Comparison of ENCODE assay signal across 12 cellular contexts in the genomic region with DNA sequence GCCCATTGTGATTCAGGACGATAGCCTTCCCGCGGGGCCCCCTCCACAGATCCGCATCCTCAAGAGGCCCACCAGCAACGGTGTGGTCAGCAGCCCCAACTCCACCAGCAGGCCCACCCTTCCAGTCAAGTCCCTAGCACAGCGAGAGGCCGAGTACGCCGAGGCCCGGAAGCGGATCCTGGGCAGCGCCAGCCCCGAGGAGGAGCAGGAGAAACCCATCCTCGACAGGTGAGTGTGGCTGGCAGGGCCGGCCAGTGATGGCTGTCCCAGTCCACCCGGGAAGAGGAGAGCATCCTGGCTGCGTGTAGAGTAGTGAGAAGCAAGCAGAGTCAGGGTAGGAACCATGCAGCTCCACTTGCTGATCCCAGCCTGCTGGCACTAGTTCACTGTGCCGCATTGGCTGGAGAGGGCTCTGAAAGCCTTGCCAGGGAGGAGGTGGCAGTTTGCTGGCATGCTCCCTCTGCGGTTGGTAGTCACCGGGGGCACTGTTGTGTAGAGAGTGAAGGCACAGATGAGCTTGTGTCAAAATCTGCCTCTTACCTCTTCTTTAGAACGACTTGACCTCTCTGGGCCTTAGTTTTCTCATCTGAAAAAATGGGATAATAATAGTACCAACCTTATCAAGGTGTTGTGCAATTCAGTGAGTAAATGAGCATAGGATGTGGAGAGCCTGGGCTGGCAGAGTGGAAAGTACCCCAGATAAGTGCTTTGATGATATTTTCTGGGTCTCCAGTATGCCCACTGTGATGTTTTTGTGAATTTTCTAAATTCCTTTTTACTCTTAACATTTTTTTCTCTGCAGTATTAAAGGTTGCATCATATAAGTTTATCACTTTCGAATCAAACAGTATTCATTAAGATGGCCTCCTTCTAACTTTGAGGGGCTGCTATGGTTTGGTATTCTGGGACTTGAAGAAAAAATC. TPM values are rescaled to one million over a fixed set of nuclear protein-coding genes. Genes with fewer than 3 reads are reported as not detected.
A peak's percentile ranks its signal among the peaks of the same experiment; 100 is the strongest.
DNase-seq lines count a peak whose midpoint lies in the region; ATAC-seq, FAIRE-seq and TF ChIP-seq lines count a peak whose summit lies in the region.
"Had no signal": no experiment of that assay in that cellular context is flagged by ENCODE, and none has a peak within 500 bp of the region (broad histone marks: within the 10 kb centered on the region; RNA-seq: fewer than 3 reads in every experiment).

No MANE protein-coding gene starts in this region.

- H3K4me1 ChIP-seq in GM12878 (ENCODE audit: control insufficient read depth, insufficient read depth, low read length), result peaks cover 7% of the 10 kb centered on the region; the same call in 1 of the 2 replicates
- peaks cover 50% of the 10 kb centered on the region for H3K4me1 ChIP-seq in lower lobe of right lung

- TF ChIP-seq POLR2A in GM12878 (IDR thresholded peaks at IDR 0.05; ENCODE audit: low read depth, low read length), result peak; percentile 21; the same call in 1 of the 2 replicates

- H3K9ac ChIP-seq in GM12878 (ENCODE audit: control insufficient read depth, insufficient read depth, low read length), result no peak overlapping the region

- 89% methylated on average over 22 of the region's 22 CpGs for WGBS in GM12878 (ENCODE audit: insufficient coverage, insufficient replicate concordance, low lambda C conversion rate, missing lambda C conversion rate)

- peaks cover 14% of the 10 kb centered on the region for H4K20me1 ChIP-seq in GM12878 (ENCODE audit: control insufficient read depth, insufficient read depth)

- SMC1A ChIA-PET in GM12878 (lab: Charles Lee; ENCODE audit: uncharacterized antibody, unreplicated experiment), result interaction anchor here (1.0 to 1.3 kb wide), 2 partner anchors 23 to 39 kb away, joined by 3 read pairs; no protein-coding TSS in a partner anchor

- ATAC-seq in left ventricle myocardium superior (peak; percentile 39), GM12878 (no peak), lower lobe of right lung (no peak)

- CTCF ChIA-PET in GM12878 (lab: Yijun Ruan, JAX), result no interaction called here

- H3K9me3 ChIP-seq in GM12878 (replicated peaks; ENCODE audit: control insufficient read depth, insufficient read depth, low read length), result no peaks in the 10 kb centered on the region
- H3K9me3 ChIP-seq in lower lobe of right lung, result no peaks in the 10 kb centered on the region
- H3K9me3 ChIP-seq: BLaER1 treated with 17β-estradiol and CSF1 and Interleukin-3, amounts not matched to agents 10 nM and 100 nM had no signal

- H3K4me3 ChIP-seq in GM12878 (no peak overlapping the region), lower lobe of right lung (no peak overlapping the region)
- H3K4me3 ChIP-seq: BLaER1 treated with 17β-estradiol and CSF1 and Interleukin-3, amounts not matched to agents 10 nM and 100 nM had no signal

- TF ChIP-seq CTCF in GM12878 (IDR thresholded peaks at IDR 0.05 in 2 of 3, conservative IDR thresholded peaks at IDR 0.05 in 1 of 3; ENCODE audit: control insufficient read depth in 2 of 3, extremely low read depth in 1 of 3, insufficient read depth in 1 of 3, low read depth in 3 of 3, low read length in 3 of 3) (no peak), lower lobe of right lung (IDR thresholded peaks at IDR 0.05) (no peak)

- H3K27ac ChIP-seq in GM12878 (ENCODE audit: control insufficient read depth, insufficient read depth) (no peak overlapping the region), lower lobe of right lung (no peak overlapping the region)

- no TSS peak for BruUV-seq in GM12878 (replicated peaks; lab: Mats Ljungman, UMichigan)

- intact Hi-C loops in left ventricle myocardium superior (cut with micrococcal nuclease) (no loop called here), cardiac septum (cut with DNase I) (no loop called here), GM12878 (cut with micrococcal nuclease; ENCODE audit: unreplicated experiment) (no loop called here), lower lobe of right lung (cut with DNase I) (no loop called here)

- TF ChIP-seq EP300 in GM12878 (IDR thresholded peaks at IDR 0.05; ENCODE audit: borderline replicate concordance in 1 of 2, control insufficient read depth in 1 of 2, low read depth in 2 of 2, low read length in 2 of 2), result no peak

- H3K36me3 ChIP-seq in GM12878 (ENCODE audit: control insufficient read depth in 2 of 2, insufficient read depth in 2 of 2, low read length in 1 of 2) (peaks cover 35 to 39% of the 10 kb centered on the region in 2 experiments), lower lobe of right lung (peaks cover 53% of the 10 kb centered on the region)

- no peaks in the 10 kb centered on the region for H3K27me3 ChIP-seq in GM12878 (replicated peaks in 1 of 2; ENCODE audit: control insufficient read depth in 2 of 2, insufficient read depth in 2 of 2, low read length in 1 of 2)
- no peaks in the 10 kb centered on the region for H3K27me3 ChIP-seq in lower lobe of right lung (ENCODE audit: low read depth)
- H3K27me3 ChIP-seq: BLaER1 treated with 17β-estradiol and CSF1 and Interleukin-3, amounts not matched to agents 10 nM and 100 nM had no signal

- DNase-seq in left ventricle myocardium superior, result peak; percentile 34
- DNase-seq in cardiac septum (ENCODE audit: low spot score), result no peak
- DNase-seq in GM12878 (ENCODE audit: low read depth, low spot score), result no peak
- peak; percentile 3 for DNase-seq in middle frontal gyrus (ENCODE audit: extremely low spot score, low spot score)
- no peak for DNase-seq in NCI-H510A treated with DMSO at 0.1 percent for 48 hours (lab: John Stamatoyannopoulos, UW)
- DNase-seq in activated gamma-delta T cell treated with Interleukin-2 at 50 U/mL for 16 hours, result no peak
- no peak for DNase-seq in NCI-H146 (lab: John Stamatoyannopoulos, UW)
- no peak for DNase-seq in lower lobe of right lung
- DNase-seq: HCEC 1CT, kidney, occipital lobe had no signal

- POLR2A ChIA-PET in GM12878 (lab: Charles Lee), result interaction anchor here (0.6 kb wide), 1 partner anchor 174 kb away, joined by 3 read pairs; no protein-coding TSS in a partner anchor

- in situ Hi-C loops in GM12878 (cut with MboI), result no loop called here

- H2AFZ ChIP-seq in GM12878 (ENCODE audit: control insufficient read depth, low read depth, low read length), result no peak overlapping the region

- TF ChIP-seq RAD21 in GM12878 (IDR thresholded peaks at IDR 0.05; ENCODE audit: insufficient read depth, low read depth, low read length), result no peak

- RAD21 ChIA-PET in GM12878 (lab: Charles Lee; ENCODE audit: unreplicated experiment), result no interaction called here

- no peak for FAIRE-seq in GM12878 (lab: Jason Lieb, UNC)
- FAIRE-seq: kidney had no signal

- peaks cover 43% of the 10 kb centered on the region for H3K79me2 ChIP-seq in GM12878 (ENCODE audit: control insufficient read depth, insufficient read depth, low read length)

- no peak overlapping the region for H3K4me2 ChIP-seq in GM12878 (ENCODE audit: control insufficient read depth, insufficient read depth)

RNA-seq across cellular contexts. Expression of gene SZRD1, which starts 26.5 kb away (rescaled TPM):
- total RNA-seq in left ventricle myocardium superior (109 TPM), cardiac septum (101 TPM), GM12878 (2014; rRNA removed) (110 and 114 TPM in 2 replicates), GM12878 (2014; rRNA removed; fragmentation: Illumina TruSeq; extraction: Trizol) (95.7 and 99.0 TPM in 2 replicates), GM12878 (2021) (207 and 213 TPM in 2 replicates), lower lobe of right lung (111 TPM)
- 30.7 and 31.8 TPM in 2 replicates for total RNA-seq in GM12878 (2013; cell fraction: nucleolus; rRNA removed)
- 69.2 TPM for polyA plus RNA-seq in GM12878 (2011; ENCODE audit: low read depth)
- polyA plus RNA-seq in GM12878 (2011; rRNA removed) (93.8 and 132 TPM in 2 replicates), GM12878 (2014; fragmentation: Illumina TruSeq; extraction: Trizol) (77.8 and 158 TPM in 2 replicates), GM12878 (2014; fragmentation: Nextera tagmentation; extraction: Ambion mirVana) (10 to 100 TPM in 1 of 2 experiments, 1 to 10 TPM in 1; 5.6 to 14.7 TPM), GM12878 (2014; rRNA removed) (157 and 182 TPM in 2 replicates), GM12878 (2016; fragmentation: Nextera tagmentation; extraction: Ambion mirVana) (100 to 1,000 TPM; 106 to 113 TPM)
- polyA plus RNA-seq in GM12878 (2011; cell fraction: cytosol; rRNA removed), result 229 and 233 TPM in 2 replicates
- 92.8 and 95.5 TPM in 2 replicates for polyA plus RNA-seq in GM12878 (2011; cell fraction: nucleus; rRNA removed)
- polyA plus RNA-seq in GM12878 (2012), result 98.4 and 98.9 TPM in 2 replicates
- 70.2 and 111 TPM in 2 replicates for polyA minus RNA-seq in GM12878 (2011; rRNA and poly(A)+ RNA removed)
- 55.7 and 58.5 TPM in 2 replicates for polyA minus RNA-seq in GM12878 (2011; cell fraction: cytosol; rRNA and poly(A)+ RNA removed)
- 15.0 and 24.8 TPM in 2 replicates for polyA minus RNA-seq in GM12878 (2011; cell fraction: nucleus; rRNA and poly(A)+ RNA removed)

RNA-seq across cellular contexts. Expression of gene FBXO42, which starts 41.2 kb away (rescaled TPM):
- total RNA-seq in left ventricle myocardium superior (23.1 TPM), cardiac septum (14.1 TPM), GM12878 (2014; rRNA removed) (11.6 and 13.2 TPM in 2 replicates), GM12878 (2014; rRNA removed; fragmentation: Illumina TruSeq; extraction: Trizol) (9.9 and 10.5 TPM in 2 replicates), GM12878 (2021) (13.2 and 15.5 TPM in 2 replicates), lower lobe of right lung (21.5 TPM)
- total RNA-seq in GM12878 (2013; cell fraction: nucleolus; rRNA removed), result 65.2 and 68.2 TPM in 2 replicates
- 7.5 TPM for polyA plus RNA-seq in GM12878 (2011; ENCODE audit: low read depth)
- polyA plus RNA-seq in GM12878 (2011; rRNA removed) (16.1 and 23.8 TPM in 2 replicates), GM12878 (2014; fragmentation: Illumina TruSeq; extraction: Trizol) (10.2 and 15.0 TPM in 2 replicates), GM12878 (2014; fragmentation: Nextera tagmentation; extraction: Ambion mirVana) (1 to 10 TPM; 6.1 to 6.2 TPM), GM12878 (2014; rRNA removed) (16.8 and 17.0 TPM in 2 replicates), GM12878 (2016; fragmentation: Nextera tagmentation; extraction: Ambion mirVana) (10 to 100 TPM; 16.8 to 19.0 TPM)
- polyA plus RNA-seq in GM12878 (2011; cell fraction: cytosol; rRNA removed), result 24.7 and 31.1 TPM in 2 replicates
- polyA plus RNA-seq in GM12878 (2011; cell fraction: nucleus; rRNA removed), result 33.4 and 48.5 TPM in 2 replicates
- polyA plus RNA-seq in GM12878 (2012), result 10.0 and 16.2 TPM in 2 replicates
- polyA minus RNA-seq in GM12878 (2011; rRNA and poly(A)+ RNA removed), result 30.0 and 30.9 TPM in 2 replicates
- 6.1 and 9.3 TPM in 2 replicates for polyA minus RNA-seq in GM12878 (2011; cell fraction: cytosol; rRNA and poly(A)+ RNA removed)
- 12.5 and 17.8 TPM in 2 replicates for polyA minus RNA-seq in GM12878 (2011; cell fraction: nucleus; rRNA and poly(A)+ RNA removed)

RNA-seq across cellular contexts. Expression of gene SPATA21, which starts 43.7 kb away (rescaled TPM):
- not detected for total RNA-seq in left ventricle myocardium superior
- not detected for total RNA-seq in cardiac septum
- total RNA-seq in GM12878 (2013; cell fraction: nucleolus; rRNA removed), result not detected in 2 replicates
- total RNA-seq in GM12878 (2014; rRNA removed), result 0.28 and 0.33 TPM in 2 replicates
- total RNA-seq in GM12878 (2014; rRNA removed; fragmentation: Illumina TruSeq; extraction: Trizol), result not detected in 2 replicates
- total RNA-seq in GM12878 (2021), result 0.05 TPM in 2 replicates
- polyA plus RNA-seq in GM12878 (2011; ENCODE audit: low read depth), result not detected
- 0.14 and 0.57 TPM in 2 replicates for polyA plus RNA-seq in GM12878 (2011; rRNA removed)
- 0.42 and 0.45 TPM in 2 replicates for polyA plus RNA-seq in GM12878 (2011; cell fraction: cytosol; rRNA removed)
- 2.0 and 2.6 TPM in 2 replicates for polyA plus RNA-seq in GM12878 (2011; cell fraction: nucleus; rRNA removed)
- polyA plus RNA-seq in GM12878 (2012), result 0.07 TPM in 1 of 2 replicates, not detected in the other
- polyA plus RNA-seq in GM12878 (2014; fragmentation: Illumina TruSeq; extraction: Trizol), result 0.09 and 0.33 TPM in 2 replicates
- polyA plus RNA-seq in GM12878 (2014; fragmentation: Nextera tagmentation; extraction: Ambion mirVana), result 1 to 10 TPM in 1 of 2 experiments, under 1 TPM in 1; 0.24 to 1.1 TPM
- 0.03 and 0.09 TPM in 2 replicates for polyA plus RNA-seq in GM12878 (2014; rRNA removed)
- under 1 TPM; 0.19 to 0.60 TPM for polyA plus RNA-seq in GM12878 (2016; fragmentation: Nextera tagmentation; extraction: Ambion mirVana)
- polyA minus RNA-seq in GM12878 (2011; rRNA and poly(A)+ RNA removed), result 0.07 and 0.15 TPM in 2 replicates
- not detected in 2 replicates for polyA minus RNA-seq in GM12878 (2011; cell fraction: cytosol; rRNA and poly(A)+ RNA removed)
- polyA minus RNA-seq in GM12878 (2011; cell fraction: nucleus; rRNA and poly(A)+ RNA removed), result 0.24 TPM in 1 of 2 replicates, not detected in the other
- not detected for total RNA-seq in lower lobe of right lung
- total RNA-seq: kidney, occipital lobe had no signal

RNA-seq across cellular contexts. Expression of gene NECAP2, which starts 47.0 kb away (rescaled TPM):
- 13.7 TPM for total RNA-seq in left ventricle myocardium superior
- 14.5 TPM for total RNA-seq in cardiac septum
- 90.9 and 92.9 TPM in 2 replicates for total RNA-seq in GM12878 (2013; cell fraction: nucleolus; rRNA removed)
- total RNA-seq in GM12878 (2014; rRNA removed), result 76.6 and 76.9 TPM in 2 replicates
- total RNA-seq in GM12878 (2014; rRNA removed; fragmentation: Illumina TruSeq; extraction: Trizol), result 53.1 and 56.2 TPM in 2 replicates
- total RNA-seq in GM12878 (2021), result 51.3 and 55.4 TPM in 2 replicates
- 34.9 TPM for polyA plus RNA-seq in GM12878 (2011; ENCODE audit: low read depth)
- polyA plus RNA-seq in GM12878 (2011; rRNA removed), result 78.9 and 98.0 TPM in 2 replicates
- polyA plus RNA-seq in GM12878 (2011; cell fraction: cytosol; rRNA removed), result 113 and 116 TPM in 2 replicates
- polyA plus RNA-seq in GM12878 (2011; cell fraction: nucleus; rRNA removed), result 88.8 and 94.5 TPM in 2 replicates
- 63.5 and 63.9 TPM in 2 replicates for polyA plus RNA-seq in GM12878 (2012)
- 52.1 and 54.9 TPM in 2 replicates for polyA plus RNA-seq in GM12878 (2014; fragmentation: Illumina TruSeq; extraction: Trizol)
- 10 to 100 TPM; 16.3 to 21.1 TPM for polyA plus RNA-seq in GM12878 (2014; fragmentation: Nextera tagmentation; extraction: Ambion mirVana)
- 62.7 and 69.3 TPM in 2 replicates for polyA plus RNA-seq in GM12878 (2014; rRNA removed)
- polyA plus RNA-seq in GM12878 (2016; fragmentation: Nextera tagmentation; extraction: Ambion mirVana), result 10 to 100 TPM; 58.7 to 59.2 TPM
- polyA minus RNA-seq in GM12878 (2011; rRNA and poly(A)+ RNA removed), result 61.8 and 105 TPM in 2 replicates
- polyA minus RNA-seq in GM12878 (2011; cell fraction: cytosol; rRNA and poly(A)+ RNA removed), result 24.5 and 33.2 TPM in 2 replicates
- 42.2 and 50.8 TPM in 2 replicates for polyA minus RNA-seq in GM12878 (2011; cell fraction: nucleus; rRNA and poly(A)+ RNA removed)
- total RNA-seq in lower lobe of right lung, result 97.7 TPM

Comparison
In these comparisons a context has a peak if more than half of its experiments do, and no peak if none do; other contexts are left out.
1. DNase-seq: peak in left ventricle myocardium superior (single experiment) and middle frontal gyrus (single experiment); none in cardiac septum (single experiment), GM12878 (single experiment), NCI-H510A treated with DMSO at 0.1 percent for 48 hours (single experiment), activated gamma-delta T cell treated with Interleukin-2 at 50 U/mL for 16 hours (single experiment), NCI-H146 (single experiment) and lower lobe of right lung (single experiment).